Comparison of ENCODE assay signal across 8 cellular contexts in the genomic region with DNA sequence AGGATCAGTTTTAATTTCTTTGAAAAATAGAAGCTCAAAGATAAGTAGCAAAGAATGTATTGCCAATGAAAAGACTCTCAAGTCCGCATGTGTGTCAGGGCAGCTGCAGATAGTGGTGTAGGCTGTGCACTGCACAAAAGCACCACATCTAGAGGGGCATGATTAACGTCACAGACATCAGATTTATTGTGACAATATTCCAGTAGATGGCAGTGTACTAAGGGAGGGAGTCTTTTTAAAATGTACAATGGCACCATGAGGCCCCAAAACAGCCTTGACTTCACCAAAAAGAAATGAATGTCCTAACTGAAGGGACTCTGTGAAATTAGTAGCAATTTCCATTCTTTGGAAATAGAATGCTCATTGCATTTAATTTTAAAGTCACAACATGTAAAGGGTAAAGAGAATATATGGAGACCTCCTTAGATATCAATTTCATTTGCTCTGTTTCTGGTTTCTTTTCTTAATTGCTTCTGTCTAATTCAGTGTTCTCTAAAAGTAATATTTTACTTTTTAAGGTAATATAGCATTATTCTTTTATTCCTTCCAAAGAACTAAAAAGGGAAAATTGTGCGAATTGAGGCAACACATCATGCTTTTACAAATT.
DNase-seq lines count a peak whose midpoint lies in the region; ATAC-seq, FAIRE-seq and TF ChIP-seq lines count a peak whose summit lies in the region.

No MANE protein-coding gene starts in this region.

- 36% methylated on average over 3 of the region's 3 CpGs for WGBS in A549 (ENCODE audit: missing lambda C conversion rate)

- no peak overlapping the region for H3K4me3 ChIP-seq in A549
- H3K4me3 ChIP-seq in fibroblast of villous mesenchyme (ENCODE audit: low read depth, low read length), result no peak overlapping the region

- no peak for FAIRE-seq in A549 (lab: Jason Lieb, UNC)

- no peaks in the 10 kb centered on the region for H3K4me1 ChIP-seq in A549

- H3K27ac ChIP-seq in A549, result no peak overlapping the region

- TF ChIP-seq EP300 in A549 (IDR thresholded peaks at IDR 0.05), result no peak

- CTCF ChIA-PET in A549 (lab: Yijun Ruan, JAX), result no interaction called here

- no peaks in the 10 kb centered on the region for H3K9me3 ChIP-seq in A549

- ATAC-seq in A549, result peak; percentile 90 to 95
- ATAC-seq in GM21786 (IDR thresholded peaks at IDR 0.05; ENCODE audit: unreplicated experiment), result peak; percentile 90
- peak; percentile 62 for ATAC-seq in sciatic nerve

- POLR2A ChIA-PET in A549 (lab: Yijun Ruan, JAX), result no interaction called here

- no peak overlapping the region for H3K4me2 ChIP-seq in A549

- peak; percentile 37 to 44; a peak in 4 of 5 replicates for TF ChIP-seq RAD21 in A549 (conservative IDR thresholded peaks at IDR 0.05 in 1 of 2, IDR thresholded peaks at IDR 0.05 in 1 of 2)

- intact Hi-C loops in sciatic nerve (cut with DNase I), result no loop called here

- peak; percentile 18 to 53 for DNase-seq in A549 (ENCODE audit: low read depth in 1 of 2, low spot score in 1 of 2)
- DNase-seq in EH (ENCODE audit: low read depth), result peak; percentile 64
- peak; percentile 77 to 89 for DNase-seq in Kasumi-1 (lab: John Stamatoyannopoulos, UW)
- peak; percentile 39 for DNase-seq in SW480 (ENCODE audit: low spot score)
- peak; percentile 45 for DNase-seq in fibroblast of villous mesenchyme (ENCODE audit: low read depth)
- DNase-seq in sciatic nerve (ENCODE audit: low spot score), result no peak
- DNase-seq in retina, result no peak

- TF ChIP-seq CTCF in A549 (IDR thresholded peaks at IDR 0.05) (peak; percentile 48), fibroblast of villous mesenchyme (IDR thresholded peaks at IDR 0.05; ENCODE audit: insufficient read depth, low read depth, low read length) (peak; percentile 46)

- no peak for TF ChIP-seq POLR2A in A549 (IDR thresholded peaks at IDR 0.05; ENCODE audit: low read length)

TF ChIP-seq in A549, 52 proteins besides CTCF, POLR2A, EP300 and RAD21:
- TF ChIP-seq, protein P1, sequence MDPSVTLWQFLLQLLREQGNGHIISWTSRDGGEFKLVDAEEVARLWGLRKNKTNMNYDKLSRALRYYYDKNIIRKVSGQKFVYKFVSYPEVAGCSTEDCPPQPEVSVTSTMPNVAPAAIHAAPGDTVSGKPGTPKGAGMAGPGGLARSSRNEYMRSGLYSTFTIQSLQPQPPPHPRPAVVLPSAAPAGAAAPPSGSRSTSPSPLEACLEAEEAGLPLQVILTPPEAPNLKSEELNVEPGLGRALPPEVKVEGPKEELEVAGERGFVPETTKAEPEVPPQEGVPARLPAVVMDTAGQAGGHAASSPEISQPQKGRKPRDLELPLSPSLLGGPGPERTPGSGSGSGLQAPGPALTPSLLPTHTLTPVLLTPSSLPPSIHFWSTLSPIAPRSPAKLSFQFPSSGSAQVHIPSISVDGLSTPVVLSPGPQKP (IDR thresholded peaks at IDR 0.05; ENCODE audit: low read depth, low read length), result no peak
- TF ChIP-seq SMC3 (IDR thresholded peaks at IDR 0.05), result peak; percentile 41; the same call in 1 of the 3 replicates

Comparison
In these comparisons a context has a peak if more than half of its experiments do, and no peak if none do; other contexts are left out.
1. DNase-seq: peak in A549 (2 of 2), EH (single experiment), Kasumi-1 (2 of 2), SW480 (single experiment) and fibroblast of villous mesenchyme (single experiment); none in sciatic nerve (single experiment) and retina (single experiment).
2. Peak in every context shown above with its lines, with median percentiles within 50 percentile points of each other: ATAC-seq.